1 cellular context compared by ENCODE assay signal in genomic region chr4:6575503-6576240, GRCh38.
TF ChIP-seq lines count a peak whose summit lies in the region.

No MANE protein-coding gene starts in this region.

TF ChIP-seq in HCT116, 20 proteins besides CTCF, POLR2A, EP300 and RAD21 (continued from another document):
- TF ChIP-seq REST (IDR thresholded peaks at IDR 0.05; ENCODE audit: low read depth) (no peak), FOSL1 (IDR thresholded peaks at IDR 0.05; ENCODE audit: low read depth) (no peak), CBX3 (IDR thresholded peaks at IDR 0.05; ENCODE audit: low read depth) (no peak), JUND (IDR thresholded peaks at IDR 0.05) (no peak), EZH2phosphoT487 (IDR thresholded peaks at IDR 0.05; ENCODE audit: borderline replicate concordance) (no peak), POLR2AphosphoS5 (IDR thresholded peaks at IDR 0.05; ENCODE audit: low read depth, low read length) (no peak), MAX (IDR thresholded peaks at IDR 0.05) (no peak), SRF (IDR thresholded peaks at IDR 0.05; ENCODE audit: low read depth) (no peak), ZNF274 (IDR thresholded peaks at IDR 0.05; ENCODE audit: low read depth, low read length) (no peak), EGR1 (IDR thresholded peaks at IDR 0.05; ENCODE audit: low read depth) (no peak), TCF7L2 (IDR thresholded peaks at IDR 0.05; ENCODE audit: borderline replicate concordance, extremely low read depth, insufficient read depth, insufficient read length) (no peak), ZBTB33 (IDR thresholded peaks at IDR 0.05; ENCODE audit: extremely low read depth, insufficient replicate concordance, low read length) (no peak), CEBPB (IDR thresholded peaks at IDR 0.05; ENCODE audit: low read depth) (no peak), SP1 (IDR thresholded peaks at IDR 0.05; ENCODE audit: low read depth) (no peak), YY1 (IDR thresholded peaks at IDR 0.05; ENCODE audit: extremely low read depth, insufficient replicate concordance, low read depth, low read length) (no peak)
